In genomic region chr22:46367707-46368191, GRCh38 we compare ENCODE assay signal across 9 cellular contexts. TPM values are rescaled to one million over a fixed set of nuclear protein-coding genes. Genes with fewer than 3 reads are reported as not detected.
DNase-seq lines count a peak whose midpoint lies in the region; ATAC-seq, FAIRE-seq and TF ChIP-seq lines count a peak whose summit lies in the region.
"Had no signal": no experiment of that assay in that cellular context is flagged by ENCODE, and none has a peak within 500 bp of the region (broad histone marks: within the 10 kb centered on the region; RNA-seq: fewer than 3 reads in every experiment).

No MANE protein-coding gene starts in this region.

- H3K27me3 ChIP-seq in bronchial epithelial cell (ENCODE audit: control insufficient read depth, insufficient read depth, low read length) (no peaks in the 10 kb centered on the region), left lung (peaks cover 0 to 34% of the 10 kb centered on the region in 2 donors)

- no peaks in the 10 kb centered on the region for H3K9me3 ChIP-seq in left lung

- intact Hi-C loops in left lung (cut with DNase I) = loop anchor here in 1 of 2 donors (5.0 kb wide), 1 partner anchor 175 kb away; no protein-coding TSS in a partner anchor

- TF ChIP-seq CTCF in GM12874 (IDR thresholded peaks at IDR 0.05; ENCODE audit: insufficient read depth, low read depth, low read length) (peak; percentile 100), bronchial epithelial cell (IDR thresholded peaks at IDR 0.05; ENCODE audit: insufficient read depth, low read length, severe bottlenecking) (peak; percentile 99), left lung (IDR thresholded peaks at IDR 0.05) (peak; percentile 78 to 86)

- H3K36me3 ChIP-seq in bronchial epithelial cell (ENCODE audit: control insufficient read depth, insufficient read depth, low read length) (peaks cover 56% of the 10 kb centered on the region), left lung (peaks cover 0 to 28% of the 10 kb centered on the region in 2 donors)

- no peak overlapping the region for H3K4me3 ChIP-seq in bronchial epithelial cell (ENCODE audit: low read depth, low read length)
- H3K4me3 ChIP-seq in left lung = no peak overlapping the region

- peaks cover 0 to 6% of the 10 kb centered on the region in 2 donors for H3K4me1 ChIP-seq in left lung

- H3K27ac ChIP-seq in left lung = no peak overlapping the region

- peak; percentile 76 for FAIRE-seq in bronchial epithelial cell (lab: Jason Lieb, UNC)
- FAIRE-seq: endometrium had no signal

- ATAC-seq in left lung = peak; percentile 86
- no peak for ATAC-seq in GM21515 (IDR thresholded peaks at IDR 0.05; ENCODE audit: unreplicated experiment)
- no peak for ATAC-seq in GM21390 (IDR thresholded peaks at IDR 0.05; ENCODE audit: unreplicated experiment)

- DNase-seq in NCI-H1694 treated with DMSO at 0.1 percent for 48 hours (lab: John Stamatoyannopoulos, UW) (peak; percentile 44), bronchial epithelial cell (ENCODE audit: low read depth) (peak; percentile 56), left lung (peak; percentile 62 to 92)
- DNase-seq in activated CD4-positive, CD25-positive, alpha-beta regulatory T cell treated with anti-CD3 and anti-CD28 coated beads, Interleukin-2, amount 50 U/mL, for 16 hours (ENCODE audit: low read depth, low spot score) = peak; percentile 22
- peak; percentile 19 to 33 for DNase-seq in stimulated activated CD8-positive, alpha-beta memory T cell treated with anti-CD3 and anti-CD28 coated beads, Interleukin-15, amount 100 ng/mL, for 4 hours (ENCODE audit: low read depth in 2 of 2)

RNA-seq across cellular contexts. Expression of gene TRMU, which starts 32.2 kb away (rescaled TPM):
- 32.3 and 38.7 TPM in 2 replicates for total RNA-seq in bronchial epithelial cell
- 10 to 100 TPM; 34.1 to 35.8 TPM for total RNA-seq in left lung

Comparison
In these comparisons a context has a peak if more than half of its experiments do, and no peak if none do; other contexts are left out.
1. DNase-seq: peak in every context shown above with its lines; median percentile 77 in left lung; 56 in bronchial epithelial cell; 44 in NCI-H1694 treated with DMSO at 0.1 percent for 48 hours; 26 in stimulated activated CD8-positive, alpha-beta memory T cell treated with anti-CD3 and anti-CD28 coated beads, Interleukin-15, amount 100 ng/mL, for 4 hours; 22 in activated CD4-positive, CD25-positive, alpha-beta regulatory T cell treated with anti-CD3 and anti-CD28 coated beads, Interleukin-2, amount 50 U/mL, for 16 hours.